Comparison of ENCODE assay signal across 32 cellular contexts in the genomic region with DNA sequence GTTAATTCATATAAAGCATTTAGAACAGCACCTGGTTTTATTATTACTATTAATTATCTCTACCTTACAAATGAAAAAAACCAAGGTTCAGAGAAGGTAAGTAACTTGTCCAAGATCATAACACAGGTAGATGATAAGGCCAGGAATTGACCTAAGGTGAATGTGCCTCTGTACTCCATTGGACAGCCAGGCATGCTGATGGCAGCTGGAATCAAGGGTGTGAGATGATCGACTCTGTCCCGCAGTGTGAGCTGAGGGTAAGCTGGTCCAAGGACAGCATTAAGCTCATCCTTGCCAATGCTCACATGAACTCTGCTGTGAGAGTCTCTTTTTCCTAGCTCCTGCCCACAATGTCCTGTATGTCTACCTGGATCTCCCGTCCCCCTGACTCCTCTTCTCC.
"Had no signal": no experiment of that assay in that cellular context is flagged by ENCODE, and none has a peak within 500 bp of the region (broad histone marks: within the 10 kb centered on the region; RNA-seq: fewer than 3 reads in every experiment).

No MANE protein-coding gene starts in this region.

- H3K4me3 Mint-ChIP-seq: activated CD4-positive, alpha-beta memory T cell treated with anti-CD3 and anti-CD28 coated beads, Interleukin-2, amount 10 ng/mL, durations not matched to agents 7 days and 5 days; activated CD8-positive, alpha-beta memory T cell treated with anti-CD3 and anti-CD28 coated beads, Interleukin-2, amount 10 ng/mL, durations not matched to agents 7 days and 5 days; activated naive CD8-positive, alpha-beta T cell treated with anti-CD3 and anti-CD28 coated beads for 36 hours had no signal

- H3K36me3 Mint-ChIP-seq: activated CD8-positive, alpha-beta memory T cell treated with anti-CD3 and anti-CD28 coated beads, Interleukin-2, amount 10 ng/mL, durations not matched to agents 7 days and 5 days had no signal

- DNase-seq: activated CD4-positive, alpha-beta memory T cell treated with anti-CD3 and anti-CD28 coated beads, Interleukin-2, amount 10 ng/mL, durations not matched to agents 7 days and 5 days; activated CD4-positive, alpha-beta T cell treated with anti-CD3 and anti-CD28 coated beads for 1 hour; activated CD4-positive, alpha-beta T cell treated with anti-CD3 and anti-CD28 coated beads for 48 hours; activated CD4-positive, CD25-positive, alpha-beta regulatory T cell; activated CD8-positive, alpha-beta memory T cell treated with anti-CD3 and anti-CD28 coated beads for 24 hours; activated CD8-positive, alpha-beta memory T cell treated with anti-CD3 and anti-CD28 coated beads, Interleukin-2, amount 10 ng/mL, durations not matched to agents 7 days and 5 days; activated CD8-positive, alpha-beta memory T cell treated with anti-CD3 and anti-CD28 coated beads, Interleukin-2, amount 50 U/mL, for 48 hours; activated effector memory CD4-positive, alpha-beta T cell treated with Interleukin-2 at 50 U/mL for 16 hours; activated naive CD4-positive, alpha-beta T cell treated with anti-CD3 and anti-CD28 coated beads, Interleukin-2, amount 50 U/mL, for 16 hours; activated naive CD8-positive, alpha-beta T cell treated with anti-CD3 and anti-CD28 coated beads for 36 hours; activated T-cell treated with anti-CD3 and anti-CD28 coated beads, Interleukin-2, amount 50 U/mL, for 48 hours; amniotic stem cell; Karpas-422; KBM-7; MM.1S; MV-4-11; NCI-H1092; NCI-H1436 treated with DMSO at 0.1 percent for 48 hours; NCI-H1694 treated with DMSO at 0.1 percent for 48 hours; NCI-H2029; NCI-H345; NCI-H524 treated with DMSO at 0.1 percent for 48 hours; NK-92 treated with Interleukin-12 subunit alpha and Interleukin-12 subunit beta, amount 100 ng/mL, for 24 hours; PC-3; SW 1271; T-helper 1 cell; T-helper 2 cell; T-helper 9 cell had no signal

- H3K9me3 Mint-ChIP-seq: activated CD4-positive, alpha-beta memory T cell treated with anti-CD3 and anti-CD28 coated beads, Interleukin-2, amount 10 ng/mL, durations not matched to agents 7 days and 5 days; activated naive CD8-positive, alpha-beta T cell treated with anti-CD3 and anti-CD28 coated beads for 36 hours had no signal

- H3K27ac ChIP-seq: ascending aorta, RWPE1, VCaP had no signal

- H3K4me1 Mint-ChIP-seq: activated CD4-positive, alpha-beta memory T cell treated with anti-CD3 and anti-CD28 coated beads, Interleukin-2, amount 10 ng/mL, durations not matched to agents 7 days and 5 days; activated CD8-positive, alpha-beta memory T cell treated with anti-CD3 and anti-CD28 coated beads, Interleukin-2, amount 10 ng/mL, durations not matched to agents 7 days and 5 days had no signal

- H3K36me3 ChIP-seq: ascending aorta had no signal

- H3K4me1 ChIP-seq: ascending aorta had no signal

- H3K27me3 Mint-ChIP-seq: activated CD4-positive, alpha-beta memory T cell treated with anti-CD3 and anti-CD28 coated beads, Interleukin-2, amount 10 ng/mL, durations not matched to agents 7 days and 5 days; activated CD8-positive, alpha-beta memory T cell treated with anti-CD3 and anti-CD28 coated beads, Interleukin-2, amount 10 ng/mL, durations not matched to agents 7 days and 5 days; activated naive CD8-positive, alpha-beta T cell treated with anti-CD3 and anti-CD28 coated beads for 36 hours had no signal

- H3K27me3 ChIP-seq: ascending aorta had no signal

- FAIRE-seq: RCC 7860 had no signal

- H3K4me3 ChIP-seq: ascending aorta had no signal

- H3K27ac Mint-ChIP-seq: activated CD4-positive, alpha-beta memory T cell treated with anti-CD3 and anti-CD28 coated beads, Interleukin-2, amount 10 ng/mL, durations not matched to agents 7 days and 5 days; activated CD8-positive, alpha-beta memory T cell treated with anti-CD3 and anti-CD28 coated beads, Interleukin-2, amount 10 ng/mL, durations not matched to agents 7 days and 5 days; activated naive CD8-positive, alpha-beta T cell treated with anti-CD3 and anti-CD28 coated beads for 36 hours had no signal

- H3K9me3 ChIP-seq: ascending aorta had no signal
